In the genomic region with DNA sequence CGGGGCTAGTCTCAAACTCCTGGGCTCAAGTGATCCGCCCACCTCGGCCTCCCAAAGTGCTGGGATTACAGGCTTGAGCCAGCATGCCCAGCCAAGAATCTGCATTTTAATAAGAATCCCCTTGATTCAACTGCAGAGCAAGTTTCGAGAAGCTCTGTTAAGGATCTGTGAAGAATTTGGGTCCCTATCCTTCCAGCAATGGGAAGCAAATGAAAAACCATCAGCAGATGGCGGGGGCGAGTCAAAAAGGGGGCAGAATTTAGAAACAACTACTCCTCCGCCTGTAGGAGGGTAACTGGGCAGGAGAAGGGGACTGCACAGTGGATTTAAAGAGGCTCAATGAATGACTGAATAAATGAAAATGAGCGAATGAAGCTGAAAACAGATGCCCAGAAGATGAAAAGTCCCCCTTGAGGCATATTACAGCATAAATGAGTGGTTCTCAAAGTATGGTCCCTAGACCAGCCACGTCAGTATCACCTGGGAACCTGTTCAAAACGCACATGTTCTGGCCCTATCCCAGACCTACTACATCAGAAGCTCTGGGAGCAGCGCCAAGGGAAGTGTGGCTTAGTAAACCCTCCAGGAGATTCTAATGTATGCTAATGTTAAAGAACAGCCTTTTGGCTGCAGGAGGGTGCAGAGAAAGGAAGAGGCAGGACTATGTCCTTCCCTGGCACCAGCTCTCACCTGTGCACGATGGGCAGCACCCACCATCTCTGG, we compare ENCODE assay signal across 20 cellular contexts. TPM values are rescaled to one million over a fixed set of nuclear protein-coding genes. Genes with fewer than 3 reads are reported as not detected.
DNase-seq lines count a peak whose midpoint lies in the region; ATAC-seq, FAIRE-seq and TF ChIP-seq lines count a peak whose summit lies in the region.
"Had no signal": no experiment of that assay in that cellular context is flagged by ENCODE, and none has a peak within 500 bp of the region (broad histone marks: within the 10 kb centered on the region; RNA-seq: fewer than 3 reads in every experiment).

No MANE protein-coding gene starts in this region.

- no peaks in the 10 kb centered on the region for H3K79me2 ChIP-seq in astrocyte (ENCODE audit: insufficient read depth, low read length)

- peaks cover 4% of the 10 kb centered on the region for H3K9me3 Mint-ChIP-seq in astrocyte (ENCODE audit: unreplicated experiment)
- H3K9me3 Mint-ChIP-seq: activated CD8-positive, alpha-beta T cell treated with anti-CD3 and anti-CD28 coated beads for 36 hours; CD4-positive, alpha-beta T cell; effector memory CD8-positive, alpha-beta T cell; nephron had no signal

- H3K27me3 ChIP-seq in astrocyte (ENCODE audit: insufficient read depth, low read length), result peaks cover 26% of the 10 kb centered on the region
- H3K27me3 ChIP-seq in adrenal gland, result no peaks in the 10 kb centered on the region
- H3K27me3 ChIP-seq: upper lobe of left lung had no signal

- WGBS in adrenal gland, 4 donors, result 88 to 96% (median 89%) methylated on average over 12 of the region's 12 CpGs

- FAIRE-seq in astrocyte (lab: Jason Lieb, UNC), result no peak
- FAIRE-seq: frontal cortex had no signal

- no peak overlapping the region for H2AFZ ChIP-seq in astrocyte (ENCODE audit: low read depth, low read length)

- H3K4me3 Mint-ChIP-seq in astrocyte (ENCODE audit: unreplicated experiment), result no peak overlapping the region
- H3K4me3 Mint-ChIP-seq: activated CD8-positive, alpha-beta T cell treated with anti-CD3 and anti-CD28 coated beads for 36 hours; CD4-positive, alpha-beta T cell; effector memory CD8-positive, alpha-beta T cell; nephron; T-cell had no signal

- no peak for TF ChIP-seq POLR2A in adrenal gland (IDR thresholded peaks at IDR 0.05)

- peaks cover 2% of the 10 kb centered on the region for H3K36me3 ChIP-seq in astrocyte (ENCODE audit: insufficient read depth, low read length)
- H3K36me3 ChIP-seq in adrenal gland (replicated peaks in 1 of 2), result no peaks in the 10 kb centered on the region
- H3K36me3 ChIP-seq: upper lobe of left lung had no signal

- ATAC-seq in HG03571 (IDR thresholded peaks at IDR 0.05; ENCODE audit: unreplicated experiment) (no peak), HG02884 (IDR thresholded peaks at IDR 0.05; ENCODE audit: unreplicated experiment) (no peak)
- ATAC-seq: activated CD8-positive, alpha-beta T cell treated with anti-CD3 and anti-CD28 coated beads for 36 hours; effector memory CD8-positive, alpha-beta T cell; T-cell had no signal

- no peak overlapping the region for H3K27ac Mint-ChIP-seq in astrocyte (ENCODE audit: unreplicated experiment)
- H3K27ac Mint-ChIP-seq: activated CD8-positive, alpha-beta T cell treated with anti-CD3 and anti-CD28 coated beads for 36 hours; CD4-positive, alpha-beta T cell; effector memory CD8-positive, alpha-beta T cell; nephron; T-cell had no signal

- H3K4me1 Mint-ChIP-seq in astrocyte (ENCODE audit: low read depth, unreplicated experiment), result peaks cover 4% of the 10 kb centered on the region
- H3K4me1 Mint-ChIP-seq: T-cell had no signal

- no peaks in the 10 kb centered on the region for H3K4me1 ChIP-seq in astrocyte (ENCODE audit: insufficient read depth, low read length)
- H3K4me1 ChIP-seq in adrenal gland (replicated peaks in 1 of 2), result no peaks in the 10 kb centered on the region

- TF ChIP-seq CTCF in astrocyte (IDR thresholded peaks at IDR 0.05; ENCODE audit: insufficient read depth, low read depth, low read length) (no peak), adrenal gland (IDR thresholded peaks at IDR 0.05) (no peak)

- H4K20me1 ChIP-seq in astrocyte (ENCODE audit: insufficient read depth, low read length), result peaks cover 8% of the 10 kb centered on the region

- no peak overlapping the region for H3K27ac ChIP-seq in astrocyte (ENCODE audit: low read depth, low read length)
- H3K27ac ChIP-seq in adrenal gland, result no peak overlapping the region
- H3K27ac ChIP-seq: upper lobe of left lung, VCaP had no signal

- H3K4me2 ChIP-seq in astrocyte (ENCODE audit: low read length), result no peak overlapping the region

- no peaks in the 10 kb centered on the region for H3K9me3 ChIP-seq in astrocyte (ENCODE audit: insufficient read depth, low read depth, low read length)
- no peaks in the 10 kb centered on the region for H3K9me3 ChIP-seq in adrenal gland (replicated peaks in 1 of 3)
- H3K9me3 ChIP-seq: upper lobe of left lung had no signal

- H3K36me3 Mint-ChIP-seq in astrocyte (ENCODE audit: low read depth, unreplicated experiment), result peaks cover 36% of the 10 kb centered on the region
- H3K36me3 Mint-ChIP-seq: T-cell had no signal

- intact Hi-C loops in adrenal gland (cut with DNase I), result no loop called here

- no peak overlapping the region for H3K9ac ChIP-seq in astrocyte (ENCODE audit: low read length)

- peaks cover 10% of the 10 kb centered on the region for H3K27me3 Mint-ChIP-seq in astrocyte (ENCODE audit: low read depth, unreplicated experiment)
- H3K27me3 Mint-ChIP-seq: activated CD8-positive, alpha-beta T cell treated with anti-CD3 and anti-CD28 coated beads for 36 hours; CD4-positive, alpha-beta T cell had no signal

- DNase-seq in DMS79 (lab: John Stamatoyannopoulos, UW) (peak; percentile 61), NCI-H2029 (lab: John Stamatoyannopoulos, UW) (peak; percentile 93), astrocyte (ENCODE audit: low read depth) (peak; percentile 26), inferior parietal cortex (ENCODE audit: extremely low spot score) (peak; percentile 11), adrenal gland (no peak), superior temporal gyrus (ENCODE audit: extremely low spot score) (no peak)
- DNase-seq: activated CD8-positive, alpha-beta T cell treated with anti-CD3 and anti-CD28 coated beads for 36 hours; CD4-positive, alpha-beta T cell; cerebellar nuclear complex; effector memory CD8-positive, alpha-beta T cell; NCI-H1930; NCI-H82; stimulated activated naive CD4-positive, alpha-beta T cell; T-cell had no signal

- H3K4me3 ChIP-seq in astrocyte (ENCODE audit: insufficient read depth, low read depth, low read length) (no peak overlapping the region), adrenal gland (no peak overlapping the region)
- H3K4me3 ChIP-seq: upper lobe of left lung had no signal

RNA-seq across cellular contexts. Expression of a gene that starts 15.0 kb away (rescaled TPM):
- total RNA-seq in astrocyte (12.2 and 17.7 TPM in 2 replicates), adrenal gland (1 to 10 TPM in 7 of 8 donors, under 1 TPM in 1; 0.69 to 4.4 (median 2.5) TPM)
- polyA plus RNA-seq in adrenal gland, result 1 to 10 TPM in 2 of 3 donors, under 1 TPM in 1; 0.55 to 5.8 (median 3.8) TPM

RNA-seq across cellular contexts. Expression of a gene that starts 39.1 kb away (rescaled TPM):
- total RNA-seq in astrocyte (0.79 and 1.4 TPM in 2 replicates), adrenal gland (1 to 10 TPM in 1 of 8 donors, under 1 TPM in 4, not detected in 3; 0.58 to 1.1 (median 0.75) TPM)
- under 1 TPM in 2 of 3 donors, not detected in 1; 0.32 to 0.71 TPM for polyA plus RNA-seq in adrenal gland
- total RNA-seq: activated CD8-positive, alpha-beta T cell treated with anti-CD3 and anti-CD28 coated beads for 36 hours; CD4-positive, alpha-beta T cell; T-cell had no signal

RNA-seq across cellular contexts. Expression of a gene that starts 52.8 kb away (rescaled TPM):
- 222 and 251 TPM in 2 replicates for total RNA-seq in astrocyte
- 100 to 1,000 TPM; 405 to 885 (median 674) TPM for total RNA-seq in adrenal gland
- 100 to 1,000 TPM; 165 to 374 (median 308) TPM for polyA plus RNA-seq in adrenal gland

RNA-seq across cellular contexts. Expression of a gene that starts 52.9 kb away (rescaled TPM):
- total RNA-seq in astrocyte (23.8 and 23.9 TPM in 2 replicates), adrenal gland (100 to 1,000 TPM; 144 to 603 (median 273) TPM)
- 100 to 1,000 TPM; 135 to 294 (median 198) TPM for polyA plus RNA-seq in adrenal gland

RNA-seq across cellular contexts. Expression of a gene that starts 57.9 kb away (rescaled TPM):
- total RNA-seq in astrocyte (0.79 and 0.86 TPM in 2 replicates), adrenal gland (1 to 10 TPM in 5 of 8 donors, under 1 TPM in 2, not detected in 1; 0.65 to 6.8 (median 1.3) TPM)
- polyA plus RNA-seq in adrenal gland, result 1 to 10 TPM in 1 of 3 donors, under 1 TPM in 1, not detected in 1; 0.42 to 3.1 TPM
- total RNA-seq: activated CD8-positive, alpha-beta T cell treated with anti-CD3 and anti-CD28 coated beads for 36 hours; CD4-positive, alpha-beta T cell; T-cell had no signal

Comparison
In these comparisons a context has a peak if more than half of its experiments do, and no peak if none do; other contexts are left out.
1. DNase-seq: peak in DMS79 (single experiment), NCI-H2029 (single experiment), astrocyte (single experiment) and inferior parietal cortex (single experiment); none in adrenal gland (0 of 7) and superior temporal gyrus (single experiment).